In the genomic region with DNA sequence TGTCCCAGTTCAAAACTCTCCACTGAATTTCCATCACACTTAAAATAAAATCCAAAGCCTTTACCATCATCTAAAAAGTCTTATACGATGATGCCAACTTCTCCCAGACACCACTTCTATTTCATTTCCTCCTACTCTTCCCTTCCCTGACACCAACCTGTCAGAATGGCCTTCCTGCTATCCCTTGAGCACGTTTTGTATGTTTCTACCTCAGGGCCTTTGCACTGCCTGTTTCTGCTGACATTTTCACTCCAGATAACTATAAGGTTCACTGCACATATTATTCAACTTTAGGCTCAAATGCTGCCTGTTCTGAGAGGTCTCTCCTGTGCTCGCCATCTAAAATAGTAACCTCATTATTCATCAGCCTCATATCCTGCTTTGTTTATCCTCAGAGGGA, we compare ENCODE assay signal across 32 cellular contexts.
"Had no signal": no experiment of that assay in that cellular context is flagged by ENCODE, and none has a peak within 500 bp of the region (broad histone marks: within the 10 kb centered on the region; RNA-seq: fewer than 3 reads in every experiment).

No MANE protein-coding gene starts in this region.

- H3K27me3 ChIP-seq: adrenal gland, ascending aorta, brain microvascular endothelial cell, colonic mucosa, esophagus muscularis mucosa, foreskin keratinocyte, gastrocnemius medialis, heart left ventricle had no signal

- H3K4me3 ChIP-seq: adrenal gland, ascending aorta, colonic mucosa, esophagus muscularis mucosa, gastrocnemius medialis, heart left ventricle had no signal

- H3K4me3 Mint-ChIP-seq: activated CD4-positive, alpha-beta memory T cell treated with anti-CD3 and anti-CD28 coated beads for 36 hours; activated CD4-positive, alpha-beta T cell treated with anti-CD3 and anti-CD28 coated beads for 36 hours; activated CD4-positive, alpha-beta T cell treated with anti-CD3 and anti-CD28 coated beads, Interleukin-2, amount 10 ng/mL, durations not matched to agents 24 days and 14 days; activated CD8-positive, alpha-beta memory T cell treated with anti-CD3 and anti-CD28 coated beads, Interleukin-2, amount 10 ng/mL, durations not matched to agents 7 days and 5 days; activated CD8-positive, alpha-beta T cell treated with anti-CD3 and anti-CD28 coated beads, Interleukin-2, amount 10 ng/mL, durations not matched to agents 7 days and 5 days; activated naive CD4-positive, alpha-beta T cell treated with anti-CD3 and anti-CD28 coated beads for 36 hours; activated naive CD4-positive, alpha-beta T cell treated with anti-CD3 and anti-CD28 coated beads, Interleukin-2, amount 50 U/mL, for 24 hours; activated naive CD8-positive, alpha-beta T cell treated with anti-CD3 and anti-CD28 coated beads for 36 hours; activated naive CD8-positive, alpha-beta T cell treated with anti-CD3 and anti-CD28 coated beads, Interleukin-2, amount 50 U/mL, for 24 hours; activated T-helper 1 cell treated with anti-CD3 and anti-CD28 coated beads, Interleukin-12 subunit alpha, Interleukin-12 subunit beta, Interleukin-2, Interleukin-4 antibody, amounts not matched to agents 30 ng/mL and 10 ng/mL and 1 ng/mL, durations not matched to agents 14 hours and 24 hours and 36 hours; dendritic cell treated with granulocyte-macrophage colony-stimulating factor and Interleukin-4, amounts not matched to agents 40 ng/mL and 50 ng/mL, for 4 days; effector memory CD8-positive, alpha-beta T cell had no signal

- H3K4me1 ChIP-seq: colonic mucosa, esophagus muscularis mucosa had no signal

- H3K27ac ChIP-seq: adrenal gland, ascending aorta, colonic mucosa, esophagus muscularis mucosa, foreskin keratinocyte, gastrocnemius medialis, heart left ventricle had no signal

- H3K4me1 Mint-ChIP-seq: activated CD4-positive, alpha-beta T cell treated with anti-CD3 and anti-CD28 coated beads for 36 hours; activated CD4-positive, alpha-beta T cell treated with anti-CD3 and anti-CD28 coated beads, Interleukin-2, amount 10 ng/mL, durations not matched to agents 24 days and 14 days; activated CD8-positive, alpha-beta memory T cell treated with anti-CD3 and anti-CD28 coated beads, Interleukin-2, amount 10 ng/mL, durations not matched to agents 7 days and 5 days; activated naive CD4-positive, alpha-beta T cell treated with anti-CD3 and anti-CD28 coated beads, Interleukin-2, amount 50 U/mL, for 24 hours; activated naive CD8-positive, alpha-beta T cell treated with anti-CD3 and anti-CD28 coated beads for 36 hours; activated naive CD8-positive, alpha-beta T cell treated with anti-CD3 and anti-CD28 coated beads, Interleukin-2, amount 50 U/mL, for 24 hours had no signal

- H3K36me3 Mint-ChIP-seq: activated CD4-positive, alpha-beta memory T cell treated with anti-CD3 and anti-CD28 coated beads for 36 hours; activated CD8-positive, alpha-beta memory T cell treated with anti-CD3 and anti-CD28 coated beads, Interleukin-2, amount 10 ng/mL, durations not matched to agents 7 days and 5 days; activated naive CD4-positive, alpha-beta T cell treated with anti-CD3 and anti-CD28 coated beads, Interleukin-2, amount 50 U/mL, for 24 hours; activated naive CD8-positive, alpha-beta T cell treated with anti-CD3 and anti-CD28 coated beads for 36 hours had no signal

- DNase-seq: activated CD4-positive, alpha-beta memory T cell treated with anti-CD3 and anti-CD28 coated beads for 36 hours; activated CD4-positive, alpha-beta T cell treated with anti-CD3 and anti-CD28 coated beads for 36 hours; activated CD4-positive, alpha-beta T cell treated with anti-CD3 and anti-CD28 coated beads, Interleukin-2, amount 10 ng/mL, durations not matched to agents 24 days and 14 days; activated CD4-positive, CD25-positive, alpha-beta regulatory T cell; activated CD4-positive, CD25-positive, alpha-beta regulatory T cell treated with anti-CD3 and anti-CD28 coated beads, Interleukin-2, amount 50 U/mL, for 72 hours; activated CD8-positive, alpha-beta memory T cell treated with anti-CD3 and anti-CD28 coated beads, Interleukin-2, amount 10 ng/mL, durations not matched to agents 7 days and 5 days; activated CD8-positive, alpha-beta memory T cell treated with anti-CD3 and anti-CD28 coated beads, Interleukin-2, amount 50 U/mL, for 4 hours; activated CD8-positive, alpha-beta T cell treated with anti-CD3 and anti-CD28 coated beads, Interleukin-2, amount 10 ng/mL, durations not matched to agents 7 days and 5 days; activated effector memory CD4-positive, alpha-beta T cell treated with anti-CD3 and anti-CD28 coated beads, Interleukin-2, amount 50 U/mL, for 16 hours; activated naive CD4-positive, alpha-beta T cell treated with anti-CD3 and anti-CD28 coated beads for 36 hours; activated naive CD8-positive, alpha-beta T cell treated with anti-CD3 and anti-CD28 coated beads for 36 hours; activated naive CD8-positive, alpha-beta T cell treated with anti-CD3 and anti-CD28 coated beads, Interleukin-2, amount 50 U/mL, for 24 hours; activated T-cell treated with anti-CD3 and anti-CD28 coated beads, Interleukin-2, amount 50 U/mL, for 1 hour; activated T-cell treated with anti-CD3 and anti-CD28 coated beads, Interleukin-2, amount 50 U/mL, for 48 hours; adrenal gland; brain microvascular endothelial cell; caudate nucleus; colonic mucosa; effector CD4-positive, alpha-beta T cell; effector memory CD8-positive, alpha-beta T cell; erythroblast; foreskin keratinocyte; gastrocnemius medialis; glutamatergic neuron; heart left ventricle; T-helper 2 cell had no signal

- H3K9me3 Mint-ChIP-seq: activated CD4-positive, alpha-beta memory T cell treated with anti-CD3 and anti-CD28 coated beads for 36 hours; activated CD4-positive, alpha-beta T cell treated with anti-CD3 and anti-CD28 coated beads, Interleukin-2, amount 10 ng/mL, durations not matched to agents 24 days and 14 days; activated naive CD4-positive, alpha-beta T cell treated with anti-CD3 and anti-CD28 coated beads for 36 hours; activated naive CD8-positive, alpha-beta T cell treated with anti-CD3 and anti-CD28 coated beads for 36 hours; activated naive CD8-positive, alpha-beta T cell treated with anti-CD3 and anti-CD28 coated beads, Interleukin-2, amount 50 U/mL, for 24 hours; activated T-helper 1 cell treated with anti-CD3 and anti-CD28 coated beads, Interleukin-12 subunit alpha, Interleukin-12 subunit beta, Interleukin-2, Interleukin-4 antibody, amounts not matched to agents 30 ng/mL and 10 ng/mL and 1 ng/mL, durations not matched to agents 14 hours and 24 hours and 36 hours; activated T-helper 2 cell treated with anti-CD3 and anti-CD28 coated beads, Interferon-gamma antibody, Interleukin-2, Interleukin-4, amounts not matched to agents 10 μg/mL and 5 μg/mL and 100 μg/mL, durations not matched to agents 14 hours and 24 hours and 36 hours; dendritic cell treated with granulocyte-macrophage colony-stimulating factor and Interleukin-4, amounts not matched to agents 40 ng/mL and 50 ng/mL, for 4 days had no signal

- H3K27me3 Mint-ChIP-seq: activated CD8-positive, alpha-beta memory T cell treated with anti-CD3 and anti-CD28 coated beads, Interleukin-2, amount 10 ng/mL, durations not matched to agents 7 days and 5 days; dendritic cell treated with granulocyte-macrophage colony-stimulating factor and Interleukin-4, amounts not matched to agents 40 ng/mL and 50 ng/mL, for 4 days; effector memory CD8-positive, alpha-beta T cell had no signal

- ATAC-seq: activated CD4-positive, alpha-beta T cell treated with anti-CD3 and anti-CD28 coated beads for 36 hours; activated CD8-positive, alpha-beta memory T cell treated with anti-CD3 and anti-CD28 coated beads, Interleukin-2, amount 10 ng/mL, durations not matched to agents 7 days and 5 days; activated CD8-positive, alpha-beta T cell treated with anti-CD3 and anti-CD28 coated beads, Interleukin-2, amount 10 ng/mL, durations not matched to agents 7 days and 5 days; activated naive CD8-positive, alpha-beta T cell treated with anti-CD3 and anti-CD28 coated beads, Interleukin-2, amount 50 U/mL, for 24 hours; effector memory CD8-positive, alpha-beta T cell; foreskin keratinocyte; gastrocnemius medialis; heart left ventricle had no signal

- H3K36me3 ChIP-seq: adrenal gland, ascending aorta, brain microvascular endothelial cell, colonic mucosa, esophagus muscularis mucosa, gastrocnemius medialis, heart left ventricle had no signal

- H3K9me3 ChIP-seq: adrenal gland, ascending aorta, colonic mucosa, esophagus muscularis mucosa, gastrocnemius medialis, heart left ventricle had no signal

- H3K27ac Mint-ChIP-seq: activated CD4-positive, alpha-beta memory T cell treated with anti-CD3 and anti-CD28 coated beads for 36 hours; activated CD4-positive, alpha-beta T cell treated with anti-CD3 and anti-CD28 coated beads for 36 hours; activated CD4-positive, alpha-beta T cell treated with anti-CD3 and anti-CD28 coated beads, Interleukin-2, amount 10 ng/mL, durations not matched to agents 24 days and 14 days; activated CD8-positive, alpha-beta memory T cell treated with anti-CD3 and anti-CD28 coated beads, Interleukin-2, amount 10 ng/mL, durations not matched to agents 7 days and 5 days; activated CD8-positive, alpha-beta T cell treated with anti-CD3 and anti-CD28 coated beads, Interleukin-2, amount 10 ng/mL, durations not matched to agents 7 days and 5 days; activated naive CD4-positive, alpha-beta T cell treated with anti-CD3 and anti-CD28 coated beads for 36 hours; activated naive CD4-positive, alpha-beta T cell treated with anti-CD3 and anti-CD28 coated beads, Interleukin-2, amount 50 U/mL, for 24 hours; activated naive CD8-positive, alpha-beta T cell treated with anti-CD3 and anti-CD28 coated beads for 36 hours; activated naive CD8-positive, alpha-beta T cell treated with anti-CD3 and anti-CD28 coated beads, Interleukin-2, amount 50 U/mL, for 24 hours; activated T-helper 1 cell treated with anti-CD3 and anti-CD28 coated beads, Interleukin-12 subunit alpha, Interleukin-12 subunit beta, Interleukin-2, Interleukin-4 antibody, amounts not matched to agents 30 ng/mL and 10 ng/mL and 1 ng/mL, durations not matched to agents 14 hours and 24 hours and 36 hours; activated T-helper 2 cell treated with anti-CD3 and anti-CD28 coated beads, Interferon-gamma antibody, Interleukin-2, Interleukin-4, amounts not matched to agents 10 μg/mL and 5 μg/mL and 100 μg/mL, durations not matched to agents 14 hours and 24 hours and 36 hours; dendritic cell treated with granulocyte-macrophage colony-stimulating factor and Interleukin-4, amounts not matched to agents 40 ng/mL and 50 ng/mL, for 4 days; effector memory CD8-positive, alpha-beta T cell had no signal
